Comparison of ENCODE assay signal across 10 cellular contexts in the genomic region with DNA sequence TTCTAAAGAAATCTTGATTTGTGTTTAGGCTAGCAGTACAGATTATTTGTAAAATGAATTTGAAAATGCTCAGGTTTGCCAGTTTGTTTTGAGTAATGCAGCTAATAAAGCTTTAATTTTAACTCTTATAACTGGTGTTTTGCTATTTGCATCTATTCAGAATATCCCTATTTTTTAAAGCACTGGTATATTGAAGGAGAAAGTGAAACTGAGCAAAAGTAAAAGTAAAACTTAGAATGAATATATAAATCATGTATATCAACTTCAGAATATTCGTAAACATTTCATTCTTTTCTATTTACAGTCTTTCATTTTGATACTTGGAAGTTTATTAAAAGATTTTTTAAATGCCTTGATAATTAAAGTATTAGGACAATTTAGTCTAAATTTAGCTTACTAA. TPM values are rescaled to one million over a fixed set of nuclear protein-coding genes. Genes with fewer than 3 reads are reported as not detected.
A peak's percentile ranks its signal among the peaks of the same experiment; 100 is the strongest.
DNase-seq lines count a peak whose midpoint lies in the region; ATAC-seq and TF ChIP-seq lines count a peak whose summit lies in the region.
"Had no signal": no experiment of that assay in that cellular context is flagged by ENCODE, and none has a peak within 500 bp of the region (broad histone marks: within the 10 kb centered on the region; RNA-seq: fewer than 3 reads in every experiment).

No MANE protein-coding gene starts in this region.

- WGBS in heart right ventricle, 2 donors, result 46 to 62% methylated on average over 1 of the region's 1 CpG

- peaks cover 0 to 30% (median 20%) of the 10 kb centered on the region in 9 donors for H3K4me1 ChIP-seq in heart right ventricle
- H3K4me1 ChIP-seq in left lung, result peaks cover 0 to 21% of the 10 kb centered on the region in 2 donors
- H3K4me1 ChIP-seq in upper lobe of right lung, result peaks cover 21% of the 10 kb centered on the region
- H3K4me1 ChIP-seq: prostate gland had no signal

- H3K9me3 Mint-ChIP-seq in activated B cell treated with CpG ODN at 0.5 μM for 24 hours, result no peaks in the 10 kb centered on the region

- H3K27me3 ChIP-seq in heart right ventricle (no peaks in the 10 kb centered on the region), left lung (no peaks in the 10 kb centered on the region), upper lobe of right lung (no peaks in the 10 kb centered on the region)

- no peak for ATAC-seq in heart right ventricle
- ATAC-seq in left cardiac atrium, result no peak
- no peak for ATAC-seq in activated B cell treated with CpG ODN at 0.5 μM for 24 hours (ENCODE audit: low read depth)
- ATAC-seq in left lung, result peak; percentile 33
- no peak for ATAC-seq in upper lobe of right lung
- no peak for ATAC-seq in HG02840 (IDR thresholded peaks at IDR 0.05; ENCODE audit: low FRiP score, unreplicated experiment)
- ATAC-seq in HG03469 (IDR thresholded peaks at IDR 0.05; ENCODE audit: unreplicated experiment), result no peak

- POLR2A ChIA-PET in activated B cell treated with CpG ODN at 0.5 μM for 24 hours (lab: Charles Lee), result interaction anchor here (1.4 kb wide), 1 partner anchor 18 kb away, joined by 4 read pairs; no protein-coding TSS in a partner anchor

- H3K4me3 Mint-ChIP-seq in activated B cell treated with CpG ODN at 0.5 μM for 24 hours, result peak overlapping the region; percentile 52

- H3K27ac ChIP-seq in heart right ventricle (peak overlapping the region in 7 of 10 donors; percentile 26 to 75 (median 40)), left lung (peak overlapping the region; percentile 9 to 10), upper lobe of right lung (no peak overlapping the region)
- H3K27ac ChIP-seq: prostate gland had no signal

- intact Hi-C loops in heart right ventricle (cut with DNase I) (no loop called here), left cardiac atrium (cut with DNase I) (no loop called here), activated B cell treated with CpG ODN at 0.5 μM for 24 hours (cut with micrococcal nuclease) (loop anchor here (1.0 to 10.0 kb wide), 4 partner anchors 18 to 266 kb away; no protein-coding TSS in a partner anchor), left lung (cut with DNase I) (no loop called here), upper lobe of right lung (cut with DNase I) (no loop called here)

- H3K36me3 Mint-ChIP-seq in activated B cell treated with CpG ODN at 0.5 μM for 24 hours (ENCODE audit: low read depth), result peaks cover 3% of the 10 kb centered on the region

- TF ChIP-seq CTCF in heart right ventricle (IDR thresholded peaks at IDR 0.05) (no peak), activated B cell treated with CpG ODN at 0.5 μM for 24 hours (IDR thresholded peaks at IDR 0.05) (no peak), left lung (IDR thresholded peaks at IDR 0.05) (no peak), upper lobe of right lung (IDR thresholded peaks at IDR 0.05) (no peak)

- DNase-seq in heart right ventricle, result no peak
- no peak for DNase-seq in left cardiac atrium
- no peak for DNase-seq in activated B cell treated with CpG ODN at 0.5 μM for 24 hours
- no peak for DNase-seq in left lung
- DNase-seq in upper lobe of right lung, result no peak
- no peak for DNase-seq in GM19240 (ENCODE audit: insufficient read length, low spot score)
- DNase-seq: NCI-H146 had no signal

- H3K4me1 Mint-ChIP-seq in activated B cell treated with CpG ODN at 0.5 μM for 24 hours, result peaks cover 69% of the 10 kb centered on the region

- no peak overlapping the region for H3K27ac Mint-ChIP-seq in activated B cell treated with CpG ODN at 0.5 μM for 24 hours

- CTCF ChIA-PET in activated B cell treated with CpG ODN at 0.5 μM for 24 hours (lab: Charles Lee), result interaction anchor here (1.1 kb wide), 1 partner anchor 175 kb away, joined by 3 read pairs; no protein-coding TSS in a partner anchor

- H3K9me3 ChIP-seq in heart right ventricle, result no peaks in the 10 kb centered on the region
- H3K9me3 ChIP-seq in left lung, result no peaks in the 10 kb centered on the region
- H3K9me3 ChIP-seq in upper lobe of right lung, result no peaks in the 10 kb centered on the region
- H3K9me3 ChIP-seq: prostate gland had no signal

- peak overlapping the region in 7 of 10 donors; percentile 3 to 42 (median 34) for H3K4me3 ChIP-seq in heart right ventricle
- peak overlapping the region in 1 of 2 donors; percentile 3 for H3K4me3 ChIP-seq in left lung
- peak overlapping the region; percentile 27 for H3K4me3 ChIP-seq in upper lobe of right lung
- H3K4me3 ChIP-seq: prostate gland had no signal

- no peaks in the 10 kb centered on the region for H3K27me3 Mint-ChIP-seq in activated B cell treated with CpG ODN at 0.5 μM for 24 hours

- H3K36me3 ChIP-seq in heart right ventricle, result no peaks in the 10 kb centered on the region
- no peaks in the 10 kb centered on the region for H3K36me3 ChIP-seq in left lung
- no peaks in the 10 kb centered on the region for H3K36me3 ChIP-seq in upper lobe of right lung
- H3K36me3 ChIP-seq: prostate gland had no signal

RNA-seq across cellular contexts. Expression of a gene that starts 26.2 kb away (rescaled TPM):
- total RNA-seq in heart right ventricle, result 10 to 100 TPM; 26.9 to 45.6 (median 34.6) TPM
- 10 to 100 TPM in 1 of 2 donors, 1 to 10 TPM in 1; 7.0 to 19.7 TPM for polyA plus RNA-seq in heart right ventricle
- total RNA-seq in left cardiac atrium, result 10 to 100 TPM; 32.1 to 49.2 TPM
- total RNA-seq in activated B cell treated with CpG ODN at 0.5 μM for 24 hours, result 69.8 and 81.4 TPM in 2 replicates
- total RNA-seq in left lung, result 10 to 100 TPM; 54.1 to 66.5 TPM
- total RNA-seq in upper lobe of right lung, result 63.7 TPM

RNA-seq across cellular contexts. Expression of a gene that starts 44.5 kb away (rescaled TPM):
- 10 to 100 TPM in 9 of 10 donors, 1 to 10 TPM in 1; 9.3 to 16.3 (median 13.4) TPM for total RNA-seq in heart right ventricle
- 10 to 100 TPM in 1 of 2 donors, 1 to 10 TPM in 1; 8.4 to 18.0 TPM for polyA plus RNA-seq in heart right ventricle
- 10 to 100 TPM; 17.1 to 19.1 TPM for total RNA-seq in left cardiac atrium
- total RNA-seq in activated B cell treated with CpG ODN at 0.5 μM for 24 hours, result 3.3 and 3.5 TPM in 2 replicates
- 10 to 100 TPM; 12.9 to 19.6 TPM for total RNA-seq in left lung
- 23.0 TPM for total RNA-seq in upper lobe of right lung
